8 cellular contexts compared by ENCODE assay signal in genomic region chr15:73305331-73306211, GRCh38.
DNase-seq lines count a peak whose midpoint lies in the region; ATAC-seq and TF ChIP-seq lines count a peak whose summit lies in the region.

No MANE protein-coding gene starts in this region.

- no peak for TF ChIP-seq POLR2A in thyroid gland (IDR thresholded peaks at IDR 0.05)
- TF ChIP-seq POLR2A in ovary (IDR thresholded peaks at IDR 0.05) = no peak
- TF ChIP-seq POLR2A in stomach (IDR thresholded peaks at IDR 0.05) = no peak

- no peak overlapping the region for H3K4me3 Mint-ChIP-seq in CD4-positive, CD25-positive, alpha-beta regulatory T cell

- TF ChIP-seq CTCF in thyroid gland (IDR thresholded peaks at IDR 0.05) = peak in 5 of 6 experiments; percentile 20 to 66 (median 57)
- TF ChIP-seq CTCF in ovary (IDR thresholded peaks at IDR 0.05) = no peak
- TF ChIP-seq CTCF in stomach (IDR thresholded peaks at IDR 0.05) = no peak

- TF ChIP-seq EP300 in ovary (IDR thresholded peaks at IDR 0.05) (no peak), stomach (IDR thresholded peaks at IDR 0.05) (no peak)

- no peaks in the 10 kb centered on the region for H3K27me3 ChIP-seq in CD4-positive, CD25-positive, alpha-beta regulatory T cell (ENCODE audit: control insufficient read depth, insufficient read depth, low read length)
- H3K27me3 ChIP-seq in HAP-1 (ENCODE audit: low read depth) (no peaks in the 10 kb centered on the region), adipocyte (replicated peaks; ENCODE audit: control insufficient read depth, insufficient read depth, low read length) (no peaks in the 10 kb centered on the region), thyroid gland (no peaks in the 10 kb centered on the region), ovary (no peaks in the 10 kb centered on the region), stomach (no peaks in the 10 kb centered on the region)

- H3K36me3 Mint-ChIP-seq in CD4-positive, CD25-positive, alpha-beta regulatory T cell = no peaks in the 10 kb centered on the region

- 51 to 57% methylated on average over 11 to 12 of the region's 12 CpGs for WGBS in thyroid gland, 2 donors
- WGBS in ovary, 3 donors = 74 to 86% (median 77%) methylated on average over 12 of the region's 12 CpGs
- 72 to 84% (median 79%) methylated on average over 8 to 12 of the region's 12 CpGs for WGBS in stomach, 5 donors

- intact Hi-C loops in thyroid gland (cut with DNase I) (no loop called here), ovary (cut with DNase I) (no loop called here), stomach (cut with DNase I; ENCODE audit: low total_unique reads) (no loop called here)

- H3K27ac Mint-ChIP-seq in CD4-positive, CD25-positive, alpha-beta regulatory T cell = no peak overlapping the region

- no peaks in the 10 kb centered on the region for H3K4me1 ChIP-seq in CD4-positive, CD25-positive, alpha-beta regulatory T cell (ENCODE audit: control insufficient read depth, insufficient read depth, low read length, poor library complexity, severe bottlenecking)
- no peaks in the 10 kb centered on the region for H3K4me1 ChIP-seq in HAP-1
- H3K4me1 ChIP-seq in adipocyte (ENCODE audit: control insufficient read depth, insufficient read depth, low read length) = no peaks in the 10 kb centered on the region
- no peaks in the 10 kb centered on the region for H3K4me1 ChIP-seq in thyroid gland
- no peaks in the 10 kb centered on the region for H3K4me1 ChIP-seq in ovary (ENCODE audit: insufficient read depth)
- H3K4me1 ChIP-seq in stomach = no peaks in the 10 kb centered on the region

- in situ Hi-C loops in HAP-1 (cut with MboI; ENCODE audit: low sequenced_read_pairs) = no loop called here

- no peaks in the 10 kb centered on the region for H3K9me3 ChIP-seq in CD4-positive, CD25-positive, alpha-beta regulatory T cell (ENCODE audit: control insufficient read depth in 2 of 2, low read length in 2 of 2)
- H3K9me3 ChIP-seq in HAP-1 = no peaks in the 10 kb centered on the region
- no peaks in the 10 kb centered on the region for H3K9me3 ChIP-seq in adipocyte (ENCODE audit: control insufficient read depth, low read length)
- H3K9me3 ChIP-seq in thyroid gland = no peaks in the 10 kb centered on the region
- no peaks in the 10 kb centered on the region for H3K9me3 ChIP-seq in ovary
- H3K9me3 ChIP-seq in stomach = no peaks in the 10 kb centered on the region

- ATAC-seq in CD4-positive, CD25-positive, alpha-beta regulatory T cell (ENCODE audit: low read depth in 2 of 2) = no peak

- no peak overlapping the region for H3K9ac ChIP-seq in adipocyte (ENCODE audit: low read length)

- no peaks in the 10 kb centered on the region for H3K36me3 ChIP-seq in CD4-positive, CD25-positive, alpha-beta regulatory T cell (ENCODE audit: control insufficient read depth, insufficient read depth, low read length)
- H3K36me3 ChIP-seq in HAP-1 (replicated peaks) = peaks cover 26% of the 10 kb centered on the region
- peaks cover 16% of the 10 kb centered on the region for H3K36me3 ChIP-seq in adipocyte (ENCODE audit: control insufficient read depth, insufficient read depth, low read length, severe bottlenecking)
- peaks cover 5 to 11% of the 10 kb centered on the region in 2 donors for H3K36me3 ChIP-seq in thyroid gland
- H3K36me3 ChIP-seq in ovary = no peaks in the 10 kb centered on the region
- H3K36me3 ChIP-seq in stomach = peaks cover 12 to 68% (median 58%) of the 10 kb centered on the region in 4 donors

- H3K4me1 Mint-ChIP-seq in CD4-positive, CD25-positive, alpha-beta regulatory T cell = peaks cover 0 to 12% (median 5%) of the 10 kb centered on the region in 4 donors

- H3K9me3 Mint-ChIP-seq in CD4-positive, CD25-positive, alpha-beta regulatory T cell = no peaks in the 10 kb centered on the region

- peak in 2 of 3 donors; percentile 23 to 65 for DNase-seq in CD4-positive, CD25-positive, alpha-beta regulatory T cell
- DNase-seq in HAP-1 (ENCODE audit: low spot score in 2 of 2) (peak; percentile 80 to 83), NCI-H345 (lab: John Stamatoyannopoulos, UW) (peak; percentile 53), adipocyte (ENCODE audit: low read depth) (peak; percentile 75), iPS DF 4.7 (ENCODE audit: extremely low read depth, low spot score) (peak; percentile 53), thyroid gland (peak; percentile 62 to 71), ovary (no peak), stomach (no peak)

- no peak overlapping the region for H3K27ac ChIP-seq in CD4-positive, CD25-positive, alpha-beta regulatory T cell (ENCODE audit: insufficient read depth, low read length, poor library complexity, severe bottlenecking)
- H3K27ac ChIP-seq in thyroid gland (no peak overlapping the region), ovary (no peak overlapping the region), stomach (no peak overlapping the region)

- peaks cover 13% of the 10 kb centered on the region for H3K27me3 Mint-ChIP-seq in CD4-positive, CD25-positive, alpha-beta regulatory T cell

- no peak overlapping the region for H3K4me3 ChIP-seq in CD4-positive, CD25-positive, alpha-beta regulatory T cell (ENCODE audit: low read depth, low read length)
- H3K4me3 ChIP-seq in HAP-1 (no peak overlapping the region), adipocyte (ENCODE audit: low read length) (no peak overlapping the region), thyroid gland (replicated peaks in 1 of 3) (no peak overlapping the region), ovary (no peak overlapping the region), stomach (no peak overlapping the region)

Comparison
In these comparisons a context has a peak if more than half of its experiments do, and no peak if none do; other contexts are left out.
1. DNase-seq: peak in CD4-positive, CD25-positive, alpha-beta regulatory T cell (2 of 3), HAP-1 (2 of 2), NCI-H345 (single experiment), adipocyte (single experiment), iPS DF 4.7 (single experiment) and thyroid gland (2 of 2); none in ovary (0 of 5) and stomach (single experiment).
2. CTCF ChIP-seq: peak in thyroid gland (5 of 6); none in ovary (0 of 3) and stomach (0 of 7).